ENCODE assay signal across 11 cellular contexts in the genomic region with DNA sequence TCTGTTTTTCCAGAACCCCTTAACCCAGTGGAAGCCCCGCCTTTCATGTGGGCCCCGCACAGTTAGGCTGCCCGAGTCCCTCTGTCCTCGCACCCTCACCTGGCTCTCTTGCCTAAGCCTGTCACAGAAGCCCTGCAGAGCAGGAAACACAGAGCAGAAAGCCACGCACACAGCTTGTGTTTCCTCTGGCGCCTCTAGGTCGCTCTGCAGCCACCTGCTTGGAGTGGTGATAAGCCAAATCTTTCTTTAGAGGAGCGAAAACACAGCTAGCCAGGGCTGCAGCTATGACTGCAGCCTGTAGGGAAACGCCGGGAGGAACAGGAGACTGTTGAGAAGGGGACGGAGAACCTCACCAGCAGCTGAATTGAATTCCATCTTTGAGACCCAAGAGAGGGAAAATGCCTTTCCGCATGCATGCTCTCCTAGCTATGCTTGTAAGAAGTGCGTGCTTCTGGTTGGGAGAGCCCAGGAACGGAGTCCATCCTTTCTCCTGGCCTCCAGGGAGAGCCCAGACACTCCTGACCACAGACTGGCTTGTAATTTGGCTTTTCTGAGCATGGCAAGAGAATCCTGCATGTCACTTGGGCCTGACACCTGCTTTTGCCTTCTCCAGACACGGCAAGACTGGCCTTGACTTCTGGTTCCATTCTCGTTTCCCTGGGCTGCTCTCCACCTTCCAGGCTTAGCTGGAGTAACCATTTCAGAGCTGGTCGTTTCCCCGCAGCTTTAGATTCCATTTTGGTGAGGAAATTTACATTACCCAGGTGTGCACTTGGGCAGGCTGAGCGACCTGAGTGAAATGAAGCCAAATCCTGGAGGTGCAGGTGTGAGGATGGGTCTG.
DNase-seq lines count a peak whose midpoint lies in the region; ATAC-seq, FAIRE-seq and TF ChIP-seq lines count a peak whose summit lies in the region.
"Had no signal": no experiment of that assay in that cellular context is flagged by ENCODE, and none has a peak within 500 bp of the region (broad histone marks: within the 10 kb centered on the region; RNA-seq: fewer than 3 reads in every experiment).

No MANE protein-coding gene starts in this region.

- no peaks in the 10 kb centered on the region for H3K79me2 ChIP-seq in H1 (ENCODE audit: control insufficient read depth in 1 of 2, insufficient read depth in 2 of 2, low read length in 2 of 2)

- H3K9ac ChIP-seq in H1 (replicated peaks in 1 of 4; ENCODE audit: extremely low read depth in 1 of 4, low read depth in 3 of 4, low read length in 3 of 4), result no peak overlapping the region

- H3K4me3 Mint-ChIP-seq in CD8-positive, alpha-beta T cell, result no peak overlapping the region
- no peak overlapping the region for H3K4me3 Mint-ChIP-seq in progenitor cell of endocrine pancreas (ENCODE audit: low read depth)
- H3K4me3 Mint-ChIP-seq: activated CD8-positive, alpha-beta T cell treated with anti-CD3 and anti-CD28 coated beads, Interleukin-2, amount 10 ng/mL, durations not matched to agents 7 days and 5 days; effector memory CD8-positive, alpha-beta T cell had no signal

- H3K56ac ChIP-seq in H1 (replicated peaks; ENCODE audit: insufficient read length, low read depth, low read length), result no peak overlapping the region

- H3K4me3 ChIP-seq in CD8-positive, alpha-beta T cell (ENCODE audit: low read depth, low read length), result no peak overlapping the region
- H3K4me3 ChIP-seq in H1 (ENCODE audit: extremely low read depth in 1 of 4, insufficient read depth in 2 of 4, low read depth in 3 of 4, low read length in 4 of 4), result no peak overlapping the region

- 85% methylated on average over 19 of the region's 19 CpGs; no CpG with 5 or more reads in 1 of the 2 experiments for WGBS in H1 (ENCODE audit: extremely low coverage in 1 of 2, insufficient coverage in 1 of 2, insufficient read length in 1 of 2, insufficient replicate concordance in 2 of 2, low coverage in 1 of 2, low lambda C conversion rate in 2 of 2, missing lambda C conversion rate in 1 of 2), 2 experiments

- no peak overlapping the region for H3K4me2 ChIP-seq in H1 (ENCODE audit: insufficient read depth in 1 of 2, low read depth in 2 of 2, low read length in 2 of 2)

- H2BK15ac ChIP-seq in H1 (ENCODE audit: low read length), result no peak overlapping the region

- no peak for TF ChIP-seq RAD21 in H1 (IDR thresholded peaks at IDR 0.05 in 1 of 2, conservative IDR thresholded peaks at IDR 0.05 in 1 of 2; ENCODE audit: low read depth in 2 of 2, low read length in 2 of 2)

- intact Hi-C loops in CD8-positive, alpha-beta T cell (cut with DNase I, micrococcal nuclease), result no loop called here

- FAIRE-seq in H1 (lab: Jason Lieb, UNC), result no peak

- no peaks in the 10 kb centered on the region for H3K27me3 ChIP-seq in CD8-positive, alpha-beta T cell (ENCODE audit: insufficient read depth, low read length)
- no peaks in the 10 kb centered on the region for H3K27me3 ChIP-seq in H1 (replicated peaks in 1 of 4; ENCODE audit: control insufficient read depth in 3 of 4, extremely low read depth in 1 of 4, insufficient read depth in 3 of 4, low read length in 3 of 4)
- H3K27me3 ChIP-seq: BE2C had no signal

- no peak for TF ChIP-seq CTCF in CD8-positive, alpha-beta T cell (IDR thresholded peaks at IDR 0.05)
- TF ChIP-seq CTCF in H1 (IDR thresholded peaks at IDR 0.05; ENCODE audit: control extremely low read depth in 1 of 3, insufficient read depth in 1 of 3, low read depth in 1 of 3, low read length in 3 of 3) (no peak), progenitor cell of endocrine pancreas (IDR thresholded peaks at IDR 0.05; ENCODE audit: unreplicated experiment) (peak; percentile 17)

- H2BK120ac ChIP-seq in H1 (replicated peaks; ENCODE audit: low read depth, low read length), result no peak overlapping the region

- H3K4me1 ChIP-seq in CD8-positive, alpha-beta T cell (ENCODE audit: insufficient read depth, low read length), result peaks cover 10% of the 10 kb centered on the region
- peaks cover 0 to 4% (median 0%) of the 10 kb centered on the region in 4 experiments; a peak in 1 of 7 replicates for H3K4me1 ChIP-seq in H1 (replicated peaks in 1 of 4; ENCODE audit: control insufficient read depth in 3 of 4, insufficient read depth in 4 of 4, low read length in 3 of 4)
- H3K4me1 ChIP-seq: BE2C had no signal

- H3K14ac ChIP-seq in H1 (ENCODE audit: insufficient read length), result no peak overlapping the region

- POLR2A ChIA-PET in CD8-positive, alpha-beta T cell (lab: Charles Lee), result no interaction called here
- POLR2A ChIA-PET in H1 (lab: Charles Lee; ENCODE audit: partially characterized antibody) (interaction anchor here (1.0 to 1.1 kb wide), 2 partner anchors 9 to 10 kb away, joined by 3 read pairs; no protein-coding TSS in a partner anchor), HEK293T (lab: Yijun Ruan, JAX) (no interaction called here)

- no peak overlapping the region for H2BK5ac ChIP-seq in H1 (ENCODE audit: low read depth, low read length)

- no peak overlapping the region for H3K4ac ChIP-seq in H1 (replicated peaks; ENCODE audit: insufficient read length, low read depth, low read length)

- TF ChIP-seq POLR2A in H1 (IDR thresholded peaks at IDR 0.05; ENCODE audit: control extremely low read depth in 1 of 2, low read depth in 2 of 2, low read length in 2 of 2), result no peak

- no peaks in the 10 kb centered on the region for H4K20me1 ChIP-seq in H1 (replicated peaks in 1 of 2; ENCODE audit: control insufficient read depth in 1 of 2, insufficient read depth in 2 of 2, low read length in 2 of 2)

- H3K23me2 ChIP-seq in H1 (ENCODE audit: low read depth, low read length), result no peaks in the 10 kb centered on the region

- ATAC-seq in CD8-positive, alpha-beta T cell, result no peak
- no peak for ATAC-seq in GM18511 (IDR thresholded peaks at IDR 0.05; ENCODE audit: unreplicated experiment)
- ATAC-seq: activated CD8-positive, alpha-beta T cell treated with anti-CD3 and anti-CD28 coated beads, Interleukin-2, amount 10 ng/mL, durations not matched to agents 7 days and 5 days; effector memory CD8-positive, alpha-beta T cell had no signal

- H3K23ac ChIP-seq in H1 (ENCODE audit: insufficient read length), result no peak overlapping the region

- H3K27me3 Mint-ChIP-seq in CD8-positive, alpha-beta T cell (ENCODE audit: low read depth), result peaks cover 16% of the 10 kb centered on the region
- H3K27me3 Mint-ChIP-seq in progenitor cell of endocrine pancreas, result peaks cover 44% of the 10 kb centered on the region

- no peak overlapping the region for H4K5ac ChIP-seq in H1 (ENCODE audit: insufficient read length, low read depth, low read length)

- no peaks in the 10 kb centered on the region for H3K36me3 Mint-ChIP-seq in CD8-positive, alpha-beta T cell
- H3K36me3 Mint-ChIP-seq in progenitor cell of endocrine pancreas (ENCODE audit: insufficient read depth), result no peaks in the 10 kb centered on the region

- CTCF ChIA-PET in CD8-positive, alpha-beta T cell (lab: Charles Lee), result no interaction called here
- CTCF ChIA-PET in H1 (lab: Charles Lee; ENCODE audit: partially characterized antibody), result interaction anchor here (0.6 to 2.7 kb wide), 14 partner anchors 9 to 287 kb away, joined by 3 to 11 read pairs (median 3); no protein-coding TSS in a partner anchor
- CTCF ChIA-PET in HEK293T (lab: Yijun Ruan, JAX), result interaction anchor here (1.1 kb wide), 1 partner anchor 229 kb away, joined by 4 read pairs; no protein-coding TSS in a partner anchor

- no peak for TF ChIP-seq EP300 in H1 (IDR thresholded peaks at IDR 0.05; ENCODE audit: borderline replicate concordance in 1 of 2, low read depth in 2 of 2, low read length in 2 of 2)

- no peak overlapping the region for H2BK20ac ChIP-seq in H1 (ENCODE audit: low read length)

- H4K8ac ChIP-seq in H1 (ENCODE audit: extremely low read depth, insufficient read depth, low read length), result peak overlapping the region; percentile 29; the same call in 1 of the 2 replicates

- H3K9me3 Mint-ChIP-seq in CD8-positive, alpha-beta T cell, result no peaks in the 10 kb centered on the region
- H3K9me3 Mint-ChIP-seq in progenitor cell of endocrine pancreas (ENCODE audit: low read depth), result no peaks in the 10 kb centered on the region
- H3K9me3 Mint-ChIP-seq: effector memory CD8-positive, alpha-beta T cell had no signal

- H3K9me3 ChIP-seq in CD8-positive, alpha-beta T cell (ENCODE audit: low read length), result no peaks in the 10 kb centered on the region
- H3K9me3 ChIP-seq in H1 (ENCODE audit: insufficient read depth in 2 of 2, low read depth in 1 of 2, low read length in 1 of 2), result no peaks in the 10 kb centered on the region
- H3K9me3 ChIP-seq: BE2C had no signal

- H3K18ac ChIP-seq in H1 (ENCODE audit: extremely low read depth, low read length), result peak overlapping the region; percentile 71; the same call in 1 of the 2 replicates

- H3K79me1 ChIP-seq in H1 (ENCODE audit: low read depth, low read length), result no peaks in the 10 kb centered on the region

- H3K27ac ChIP-seq in CD8-positive, alpha-beta T cell (ENCODE audit: low read depth, low read length), result no peak overlapping the region
- no peak overlapping the region for H3K27ac ChIP-seq in H1 (ENCODE audit: low read depth, low read length)

- peaks cover 13% of the 10 kb centered on the region for H3K4me1 Mint-ChIP-seq in CD8-positive, alpha-beta T cell (ENCODE audit: low read depth)
- peaks cover 9% of the 10 kb centered on the region for H3K4me1 Mint-ChIP-seq in progenitor cell of endocrine pancreas (ENCODE audit: low read depth)

- H3K36me3 ChIP-seq in CD8-positive, alpha-beta T cell (ENCODE audit: insufficient read depth, low read length), result no peaks in the 10 kb centered on the region
- H3K36me3 ChIP-seq in H1 (ENCODE audit: control insufficient read depth in 2 of 4, insufficient read depth in 4 of 4, low read length in 3 of 4), result no peaks in the 10 kb centered on the region
- H3K36me3 ChIP-seq: BE2C had no signal

- no peak overlapping the region for H4K91ac ChIP-seq in H1 (replicated peaks; ENCODE audit: insufficient read length, low read length)

- no peak for DNase-seq in CD8-positive, alpha-beta T cell
- DNase-seq in NCI-H1105 treated with DMSO at 0.1 percent for 48 hours (lab: John Stamatoyannopoulos, UW) (peak; percentile 30), H1 (ENCODE audit: low read depth in 1 of 2, low spot score in 2 of 2) (no peak), progenitor cell of endocrine pancreas (ENCODE audit: low spot score, unreplicated experiment) (no peak), HEK293T (ENCODE audit: extremely low spot score) (no peak), hippocampal formation (lab: John Stamatoyannopoulos, UW) (no peak)
- DNase-seq in stimulated activated naive CD4-positive, alpha-beta T cell (lab: John Stamatoyannopoulos, UW), result no peak
- DNase-seq: activated CD8-positive, alpha-beta T cell treated with anti-CD3 and anti-CD28 coated beads, Interleukin-2, amount 10 ng/mL, durations not matched to agents 7 days and 5 days; BE2C; effector memory CD8-positive, alpha-beta T cell had no signal

- H2AK5ac ChIP-seq in H1 (ENCODE audit: low read depth, low read length), result peak overlapping the region; percentile 75; the same call in 1 of the 2 replicates

- H3K27ac Mint-ChIP-seq in CD8-positive, alpha-beta T cell, result peak overlapping the region; percentile 22
- H3K27ac Mint-ChIP-seq in progenitor cell of endocrine pancreas, result no peak overlapping the region
- H3K27ac Mint-ChIP-seq: activated CD8-positive, alpha-beta T cell treated with anti-CD3 and anti-CD28 coated beads, Interleukin-2, amount 10 ng/mL, durations not matched to agents 7 days and 5 days; effector memory CD8-positive, alpha-beta T cell had no signal

- H2AFZ ChIP-seq in H1 (ENCODE audit: low read length), result 0 out of 2 replicates have a peak overlapping the region, but pooled peaks have one; percentile 38

- no peak overlapping the region for H2BK12ac ChIP-seq in H1 (ENCODE audit: low read depth, low read length)
